Comparison of ENCODE assay signal across 8 cellular contexts in the genomic region with DNA sequence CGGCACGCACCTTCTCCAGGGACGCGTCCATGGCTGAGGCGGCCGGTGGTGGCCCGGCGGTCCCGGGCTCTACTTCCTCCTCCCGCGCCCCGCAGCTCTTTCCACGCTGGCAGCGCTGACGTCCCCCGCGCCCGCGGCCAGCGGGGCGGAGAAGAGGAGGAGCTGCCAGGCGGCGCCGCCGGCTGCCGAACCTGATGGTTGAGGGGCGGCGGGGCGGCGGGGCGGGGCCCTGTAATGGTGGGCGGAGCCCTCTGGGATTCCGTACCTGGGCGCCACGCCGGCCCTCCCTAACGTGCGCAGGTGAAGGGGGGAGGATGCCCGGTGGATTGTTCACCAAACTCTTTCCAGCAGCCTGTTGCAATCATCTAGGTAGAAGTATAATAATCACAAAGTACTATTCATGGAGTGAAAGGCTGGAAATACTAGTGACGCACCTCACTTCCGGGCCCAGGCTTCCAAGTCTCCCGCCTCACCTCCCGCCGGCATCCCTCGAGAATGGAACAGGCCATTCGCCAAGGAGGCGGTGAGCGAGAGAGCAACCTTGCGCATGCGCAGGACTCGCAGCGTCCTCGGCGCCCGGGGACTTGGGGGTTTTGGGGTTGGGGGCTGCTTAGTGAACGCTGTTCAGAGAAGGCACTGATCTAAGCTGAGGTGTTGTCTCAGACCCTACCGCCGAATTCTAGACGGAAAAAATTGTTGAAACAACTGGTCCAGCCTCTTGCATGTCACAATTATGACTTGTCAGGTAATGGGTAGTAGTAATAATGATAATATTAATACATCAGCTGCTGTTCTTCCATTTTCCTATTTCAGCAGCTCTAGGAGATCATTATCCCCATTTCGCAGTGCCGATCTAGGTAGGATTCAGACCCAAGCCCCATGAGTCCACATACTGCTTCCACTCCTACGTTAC. TPM values are rescaled to one million over a fixed set of nuclear protein-coding genes. Genes with fewer than 3 reads are reported as not detected.
DNase-seq lines count a peak whose midpoint lies in the region; ATAC-seq and TF ChIP-seq lines count a peak whose summit lies in the region.
"Not testable (repeated sequence)": the region's sequence is repeated elsewhere in the genome, so short reads cannot be mapped to it uniquely, and the experiment has no call there.

No MANE protein-coding gene starts in this region.

- H3K4me1 ChIP-seq in cardiac muscle cell (ENCODE audit: low read depth); parathyroid adenoma: not testable (repeated sequence)
- peaks cover 0 to 25% (median 0%) of the 10 kb centered on the region in 4 donors for H3K4me1 ChIP-seq in tibial nerve

- not testable (repeated sequence) for H3K9me2 ChIP-seq in SU-DHL-6 (replicated peaks; ENCODE audit: insufficient read depth, low read length)

- 1 to 2% methylated on average over 35 to 57 of the region's 62 CpGs for WGBS in tibial nerve, 2 donors

- ATAC-seq in HG02852 (IDR thresholded peaks at IDR 0.05; ENCODE audit: unreplicated experiment): peak; percentile 94

- H3K79me2 ChIP-seq in SU-DHL-6 (ENCODE audit: insufficient read depth, low read length): not testable (repeated sequence)
- peaks cover 12% of the 10 kb centered on the region for H3K79me2 ChIP-seq in parathyroid adenoma

- H3K27ac ChIP-seq in SU-DHL-6 (ENCODE audit: low read depth, low read length): not testable (repeated sequence)
- H3K27ac ChIP-seq in cardiac muscle cell (peak overlapping the region; percentile 96), parathyroid adenoma (peak overlapping the region; percentile 83), tibial nerve (peak overlapping the region; percentile 90 to 95 (median 90))

- TF ChIP-seq POLR2A in tibial nerve (IDR thresholded peaks at IDR 0.05): peak; percentile 49 to 63

- not testable (repeated sequence) for H3F3A ChIP-seq in SU-DHL-6 (ENCODE audit: insufficient read depth)

- H3K4me2 ChIP-seq in SU-DHL-6 (ENCODE audit: low read depth, low read length, poor library complexity, severe bottlenecking): peak overlapping the region; percentile 67
- H3K4me2 ChIP-seq in parathyroid adenoma (ENCODE audit: low read length): peak overlapping the region; percentile 64

- not testable (repeated sequence) for H3K9me3 ChIP-seq in SU-DHL-6 (ENCODE audit: insufficient read depth, low read length); cardiac muscle cell (ENCODE audit: low read depth); parathyroid adenoma (ENCODE audit: control insufficient read depth, low read length); tibial nerve

- TF ChIP-seq CTCF in GM13977 (IDR thresholded peaks at IDR 0.05; ENCODE audit: extremely low read depth, insufficient read depth, missing control alignments); SU-DHL-6 (IDR thresholded peaks at IDR 0.05; ENCODE audit: insufficient read depth, low read length, poor library complexity, severe bottlenecking); cardiac muscle cell (IDR thresholded peaks at IDR 0.05; ENCODE audit: low read depth, low read length); parathyroid adenoma (IDR thresholded peaks at IDR 0.05); tibial nerve (IDR thresholded peaks at IDR 0.05): not testable (repeated sequence)

- not testable (repeated sequence) for H4K20me1 ChIP-seq in SU-DHL-6 (ENCODE audit: low read depth, low read length)

- H3K9ac ChIP-seq in SU-DHL-6 (ENCODE audit: low read length) (peak overlapping the region; percentile 73), parathyroid adenoma (peak overlapping the region; percentile 13)

- TF ChIP-seq EP300 in tibial nerve (IDR thresholded peaks at IDR 0.05): peak in 1 of 2 donors; percentile 71

- DNase-seq in GM13977 (ENCODE audit: low spot score) (peak; percentile 91), NCI-H1417 treated with DMSO at 0.1 percent for 48 hours (lab: John Stamatoyannopoulos, UW) (peak; percentile 25), cardiac muscle cell (ENCODE audit: low read depth in 1 of 2, low spot score in 1 of 2) (peak; percentile 88 to 93), tibial nerve (ENCODE audit: low spot score in 2 of 2) (peak; percentile 65 to 74)
- DNase-seq in activated naive CD8-positive, alpha-beta T cell treated with anti-CD3 and anti-CD28 coated beads, Interleukin-2, amount 50 U/mL, for 16 hours (ENCODE audit: low read depth, low spot score): peak; percentile 88

- in situ Hi-C loops in GM13977 (cut with MboI; ENCODE audit: low pct_unique_long_range_greater_than_20kb, low sequenced_read_pairs, unreplicated experiment): not testable (repeated sequence)

- H2AFZ ChIP-seq in SU-DHL-6 (ENCODE audit: low read depth, low read length, severe bottlenecking) (peak overlapping the region; percentile 84), parathyroid adenoma (peak overlapping the region; percentile 68)

- H3K4me3 ChIP-seq in SU-DHL-6 (ENCODE audit: insufficient read depth, low read length, poor library complexity, severe bottlenecking) (peak overlapping the region; percentile 72), cardiac muscle cell (peak overlapping the region; percentile 94), parathyroid adenoma (ENCODE audit: low read depth, low read length) (peak overlapping the region; percentile 68), tibial nerve (peak overlapping the region; percentile 72 to 90 (median 81))

- not testable (repeated sequence) for H3K27me3 ChIP-seq in SU-DHL-6 (ENCODE audit: low read length); cardiac muscle cell; parathyroid adenoma (ENCODE audit: control insufficient read depth, insufficient read depth, low read length); tibial nerve

- not testable (repeated sequence) for H3K36me3 ChIP-seq in SU-DHL-6 (ENCODE audit: low read length); cardiac muscle cell; parathyroid adenoma (ENCODE audit: control insufficient read depth, insufficient read depth, low read length); tibial nerve

RNA-seq across cellular contexts. Expression of a gene that starts 48.1 kb away (rescaled TPM):
- total RNA-seq in cardiac muscle cell (20.9 and 35.0 TPM in 2 replicates), tibial nerve (10 to 100 TPM; 23.2 to 38.4 (median 25.8) TPM)
- polyA plus RNA-seq in cardiac muscle cell: 8.7 and 16.0 TPM in 2 replicates

Comparison
In these comparisons a context has a peak if more than half of its experiments do, and no peak if none do; other contexts are left out.
1. DNase-seq: peak in every context shown above with its lines; median percentile 91 in GM13977; 90 in cardiac muscle cell; 88 in activated naive CD8-positive, alpha-beta T cell treated with anti-CD3 and anti-CD28 coated beads, Interleukin-2, amount 50 U/mL, for 16 hours; 70 in tibial nerve; 25 in NCI-H1417 treated with DMSO at 0.1 percent for 48 hours.